Comparison of ENCODE assay signal across 14 cellular contexts in the genomic region with DNA sequence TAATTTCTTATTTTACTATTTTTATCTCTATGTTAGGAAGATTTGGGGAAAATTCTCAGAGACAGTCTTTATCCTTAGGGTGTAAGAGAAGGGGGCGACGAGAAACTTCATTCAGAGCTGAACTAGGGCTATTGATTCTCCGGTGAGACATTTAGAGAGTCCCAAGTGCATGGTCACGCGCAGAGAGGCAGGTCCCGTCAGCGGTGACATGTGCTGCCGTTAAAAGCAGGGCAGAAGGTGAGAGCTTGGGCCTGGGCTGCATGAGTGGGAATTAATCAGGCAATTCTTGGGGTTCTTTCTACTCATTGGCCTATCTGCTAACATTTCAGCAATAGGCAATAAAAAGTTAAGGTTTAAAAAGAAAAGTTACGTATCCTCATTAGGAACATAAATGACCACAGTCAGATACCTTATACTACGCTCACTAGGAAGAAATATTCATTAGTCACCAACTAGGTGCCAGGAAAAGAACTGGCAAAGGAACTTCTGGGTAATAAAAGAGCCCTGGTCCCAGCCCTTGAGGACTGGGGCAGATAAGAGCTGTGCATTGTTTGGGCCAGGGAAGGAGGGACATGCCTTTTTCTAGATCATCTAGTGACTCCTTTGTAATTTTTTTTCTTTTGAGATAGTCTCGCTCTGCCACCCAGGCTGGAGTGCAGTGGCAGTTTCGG. TPM values are rescaled to one million over a fixed set of nuclear protein-coding genes. Genes with fewer than 3 reads are reported as not detected.
DNase-seq lines count a peak whose midpoint lies in the region; TF ChIP-seq lines count a peak whose summit lies in the region.
"Had no signal": no experiment of that assay in that cellular context is flagged by ENCODE, and none has a peak within 500 bp of the region (broad histone marks: within the 10 kb centered on the region; RNA-seq: fewer than 3 reads in every experiment).

No MANE protein-coding gene starts in this region.

- H3K4me3 ChIP-seq in effector memory CD4-positive, alpha-beta T cell (ENCODE audit: insufficient read depth, low read depth, low read length, poor library complexity, severe bottlenecking) = no peak overlapping the region
- no peak overlapping the region for H3K4me3 ChIP-seq in spleen
- H3K4me3 ChIP-seq in testis = no peak overlapping the region
- H3K4me3 ChIP-seq: adrenal gland, dorsolateral prefrontal cortex, heart left ventricle had no signal

- WGBS in spleen, 5 donors = 88 to 93% (median 89%) methylated on average over 12 of the region's 12 CpGs
- 91 to 92% methylated on average over 12 of the region's 12 CpGs for WGBS in testis, 2 donors

- TF ChIP-seq POLR2A in spleen (IDR thresholded peaks at IDR 0.05) (no peak), testis (IDR thresholded peaks at IDR 0.05) (no peak)

- peak overlapping the region; percentile 64 for H3K27ac ChIP-seq in effector memory CD4-positive, alpha-beta T cell (ENCODE audit: insufficient read depth, low read length, poor library complexity, severe bottlenecking)
- H3K27ac ChIP-seq in spleen (peak overlapping the region in 7 of 8 donors; percentile 2 to 79 (median 51)), testis (no peak overlapping the region)
- H3K27ac ChIP-seq: adrenal gland, dorsolateral prefrontal cortex had no signal

- peaks cover 64% of the 10 kb centered on the region for H3K4me1 ChIP-seq in effector memory CD4-positive, alpha-beta T cell (ENCODE audit: control insufficient read depth, insufficient read depth, low read length, poor library complexity, severe bottlenecking)
- H3K4me1 ChIP-seq in spleen (peaks cover 0 to 58% (median 15%) of the 10 kb centered on the region in 6 donors), testis (no peaks in the 10 kb centered on the region)
- H3K4me1 ChIP-seq: adrenal gland had no signal

- peak; percentile 20 for DNase-seq in activated gamma-delta T cell (lab: John Stamatoyannopoulos, UW)
- no peak for DNase-seq in activated gamma-delta T cell treated with Interleukin-2 at 50 U/mL for 16 hours
- peak; percentile 48 to 60 for DNase-seq in activated CD4-positive, alpha-beta T cell treated with anti-CD3 and anti-CD28 coated beads, Interleukin-2, amount 50 U/mL, for 48 hours
- no peak for DNase-seq in effector memory CD4-positive, alpha-beta T cell
- no peak for DNase-seq in spleen
- DNase-seq in T-helper 9 cell = no peak
- DNase-seq in testis = no peak
- DNase-seq in globus pallidus (ENCODE audit: low spot score) = no peak
- DNase-seq: adrenal gland, dorsolateral prefrontal cortex, heart left ventricle, islet precursor cell, NCI-H1417 treated with DMSO at 0.1 percent for 48 hours had no signal

- no peaks in the 10 kb centered on the region for H3K27me3 ChIP-seq in effector memory CD4-positive, alpha-beta T cell (replicated peaks; ENCODE audit: control insufficient read depth, insufficient read depth, low read length, poor library complexity, severe bottlenecking)
- peaks cover 0 to 7% (median 0%) of the 10 kb centered on the region in 7 donors for H3K27me3 ChIP-seq in spleen (replicated peaks in 1 of 7)
- no peaks in the 10 kb centered on the region for H3K27me3 ChIP-seq in testis
- H3K27me3 ChIP-seq: adrenal gland, dorsolateral prefrontal cortex had no signal

- H3K36me3 ChIP-seq in effector memory CD4-positive, alpha-beta T cell (ENCODE audit: control insufficient read depth, insufficient read depth, low read length) = no peaks in the 10 kb centered on the region
- no peaks in the 10 kb centered on the region for H3K36me3 ChIP-seq in spleen
- no peaks in the 10 kb centered on the region for H3K36me3 ChIP-seq in testis (ENCODE audit: low read depth, missing control alignments)
- H3K36me3 ChIP-seq: adrenal gland, heart left ventricle had no signal

- TF ChIP-seq CTCF in spleen (IDR thresholded peaks at IDR 0.05 in 8 of 11, conservative IDR thresholded peaks at IDR 0.05 in 3 of 11) = no peak
- TF ChIP-seq CTCF in testis (IDR thresholded peaks at IDR 0.05) = no peak

- intact Hi-C loops in spleen (cut with DNase I; ENCODE audit: low total_unique reads) (no loop called here), testis (cut with DNase I; ENCODE audit: low total_unique reads) (no loop called here)

- no peaks in the 10 kb centered on the region for H3K9me3 ChIP-seq in effector memory CD4-positive, alpha-beta T cell (ENCODE audit: control insufficient read depth, low read length)
- H3K9me3 ChIP-seq in spleen (no peaks in the 10 kb centered on the region), testis (no peaks in the 10 kb centered on the region)
- H3K9me3 ChIP-seq: adrenal gland, heart left ventricle had no signal

RNA-seq across cellular contexts. Expression of a gene that starts 21.2 kb away (rescaled TPM):
- total RNA-seq in spleen = 10 to 100 TPM in 2 of 7 donors, 1 to 10 TPM in 5; 5.6 to 11.8 (median 9.2) TPM
- 1 to 10 TPM; 2.1 to 2.5 (median 2.4) TPM for polyA plus RNA-seq in spleen
- total RNA-seq in testis = 1 to 10 TPM; 2.5 to 3.0 TPM
- polyA plus RNA-seq in testis (ENCODE audit: insufficient read depth, low read depth, low replicate concordance) = 2.9 TPM
- total RNA-seq: RPMI7951 had no signal

Comparison
In these comparisons a context has a peak if more than half of its experiments do, and no peak if none do; other contexts are left out.
1. DNase-seq: peak in activated gamma-delta T cell (single experiment) and activated CD4-positive, alpha-beta T cell treated with anti-CD3 and anti-CD28 coated beads, Interleukin-2, amount 50 U/mL, for 48 hours (2 of 2); none in activated gamma-delta T cell treated with Interleukin-2 at 50 U/mL for 16 hours (single experiment), effector memory CD4-positive, alpha-beta T cell (0 of 3), spleen (single experiment), T-helper 9 cell (single experiment), testis (single experiment) and globus pallidus (single experiment).
2. H3K27ac ChIP-seq: peak in effector memory CD4-positive, alpha-beta T cell (single experiment) and spleen (7 of 8); none in testis (0 of 2).